In genomic region chr10:32348297-32349198, GRCh38 we compare ENCODE assay signal across 9 cellular contexts. TPM values are rescaled to one million over a fixed set of nuclear protein-coding genes. Genes with fewer than 3 reads are reported as not detected.
A peak's percentile ranks its signal among the peaks of the same experiment; 100 is the strongest.
DNase-seq lines count a peak whose midpoint lies in the region; ATAC-seq and TF ChIP-seq lines count a peak whose summit lies in the region.
"Had no signal": no experiment of that assay in that cellular context is flagged by ENCODE, and none has a peak within 500 bp of the region (broad histone marks: within the 10 kb centered on the region; RNA-seq: fewer than 3 reads in every experiment).

No MANE protein-coding gene starts in this region.

- no peaks in the 10 kb centered on the region for H4K20me1 ChIP-seq in KMS-11 (ENCODE audit: insufficient read depth)

- H3K27ac ChIP-seq in KMS-11, result no peak overlapping the region

- no peak for ATAC-seq in central memory CD8-positive, alpha-beta T cell (replicated peaks; ENCODE audit: extremely low read depth, poor library complexity, severe bottlenecking)
- ATAC-seq in mucosa of descending colon, result no peak
- ATAC-seq in left cardiac atrium, result no peak
- no peak for ATAC-seq in HG02840 (IDR thresholded peaks at IDR 0.05; ENCODE audit: low FRiP score, unreplicated experiment)

- CTCF ChIA-PET in Caco-2 (lab: Charles Lee), result interaction anchor here (0.8 kb wide), 1 partner anchor 138 kb away, joined by 3 read pairs; no protein-coding TSS in a partner anchor

- H3K79me2 ChIP-seq in KMS-11 (ENCODE audit: insufficient read depth, low read depth), result peaks cover 30% of the 10 kb centered on the region

- no peaks in the 10 kb centered on the region for H3K27me3 ChIP-seq in Caco-2 (replicated peaks; ENCODE audit: control insufficient read depth, insufficient read depth, low read length)
- no peaks in the 10 kb centered on the region for H3K27me3 ChIP-seq in KMS-11 (ENCODE audit: insufficient read depth, low read depth)
- H3K27me3 ChIP-seq: uterus had no signal

- no TSS peak for BruUV-seq in Caco-2 (replicated peaks; lab: Mats Ljungman, UMichigan)

- no peak overlapping the region for H2AFZ ChIP-seq in KMS-11 (ENCODE audit: low read depth)

- H3K9ac ChIP-seq in KMS-11, result no peak overlapping the region; the same call in 1 of the 2 replicates

- H3K27me3 Mint-ChIP-seq in Caco-2 (ENCODE audit: insufficient read depth, unreplicated experiment) (no peaks in the 10 kb centered on the region), neural crest cell (ENCODE audit: low read depth) (no peaks in the 10 kb centered on the region)
- H3K27me3 Mint-ChIP-seq in central memory CD8-positive, alpha-beta T cell, result no peaks in the 10 kb centered on the region

- H3K9me3 Mint-ChIP-seq in Caco-2 (ENCODE audit: unreplicated experiment) (no peaks in the 10 kb centered on the region), neural crest cell (no peaks in the 10 kb centered on the region)
- no peaks in the 10 kb centered on the region for H3K9me3 Mint-ChIP-seq in central memory CD8-positive, alpha-beta T cell

- POLR2A ChIA-PET in Caco-2 (lab: Charles Lee), result no interaction called here

- H3K9me3 ChIP-seq in Caco-2, result no peaks in the 10 kb centered on the region
- H3K9me3 ChIP-seq in mucosa of descending colon, result no peaks in the 10 kb centered on the region
- H3K9me3 ChIP-seq: uterus had no signal

- H3K4me3 ChIP-seq in Caco-2 (ENCODE audit: low read depth, low read length) (no peak overlapping the region), KMS-11 (IDR thresholded peaks at IDR 0.05; ENCODE audit: insufficient read depth, low read depth, low read length) (no peak overlapping the region), mucosa of descending colon (no peak overlapping the region)

- no peak for TF ChIP-seq CTCF in Caco-2 (IDR thresholded peaks at IDR 0.05; ENCODE audit: insufficient read depth in 1 of 2, low read depth in 1 of 2, low read length in 1 of 2, severe bottlenecking in 1 of 2, unreplicated experiment in 1 of 2)
- TF ChIP-seq CTCF in KMS-11 (conservative IDR thresholded peaks at IDR 0.05; ENCODE audit: low read depth, low read length), result no peak
- no peak for TF ChIP-seq CTCF in neural crest cell (conservative IDR thresholded peaks at IDR 0.05)
- no peak for TF ChIP-seq CTCF in mucosa of descending colon (IDR thresholded peaks at IDR 0.05)

- no peaks in the 10 kb centered on the region for H3K36me3 ChIP-seq in Caco-2 (ENCODE audit: control insufficient read depth, insufficient read depth, low read length)
- peaks cover 7% of the 10 kb centered on the region; the same call in 1 of the 2 replicates for H3K36me3 ChIP-seq in KMS-11 (ENCODE audit: insufficient read depth)
- H3K36me3 ChIP-seq in mucosa of descending colon (ENCODE audit: low read depth), result no peaks in the 10 kb centered on the region
- H3K36me3 ChIP-seq: uterus had no signal

- H3K4me1 Mint-ChIP-seq in Caco-2 (ENCODE audit: low read depth, unreplicated experiment) (peaks cover 50% of the 10 kb centered on the region), neural crest cell (peaks cover 47% of the 10 kb centered on the region)
- peaks cover 60% of the 10 kb centered on the region for H3K4me1 Mint-ChIP-seq in central memory CD8-positive, alpha-beta T cell

- DNase-seq in Caco-2 (no peak), neural crest cell (ENCODE audit: low read depth, low spot score) (no peak), mucosa of descending colon (no peak), left cardiac atrium (no peak), HUDEP-2 (lab: John Stamatoyannopoulos, UW; ENCODE audit: unreplicated experiment in 76 of 76) (no peak)
- DNase-seq in central memory CD8-positive, alpha-beta T cell (ENCODE audit: low spot score in 2 of 2), result no peak
- DNase-seq: uterus had no signal

- H3K27ac Mint-ChIP-seq in Caco-2 (ENCODE audit: unreplicated experiment), result peak overlapping the region; percentile 100
- H3K27ac Mint-ChIP-seq in central memory CD8-positive, alpha-beta T cell (ENCODE audit: low read depth), result peak overlapping the region; percentile 95
- no peak overlapping the region for H3K27ac Mint-ChIP-seq in neural crest cell (ENCODE audit: unreplicated experiment)

- peak overlapping the region; percentile 56 for H3K4me2 ChIP-seq in KMS-11

- intact Hi-C loops in Caco-2 (cut with micrococcal nuclease; ENCODE audit: unreplicated experiment), result loop anchor here (5.0 kb wide), 3 partner anchors 291 to 609 kb away; partner anchors contain the start of genes ARHGAP12, ITGB1 and KIF5B
- intact Hi-C loops in mucosa of descending colon (cut with DNase I, micrococcal nuclease), result loop anchor here (10.0 kb wide), 2 partner anchors 94 to 154 kb away; no protein-coding TSS in a partner anchor
- intact Hi-C loops in left cardiac atrium (cut with DNase I), result loop anchor here in 1 of 2 donors (5.0 kb wide), 1 partner anchor 91 kb away; no protein-coding TSS in a partner anchor

- H3K4me3 Mint-ChIP-seq in Caco-2 (ENCODE audit: unreplicated experiment) (peak overlapping the region; percentile 89), neural crest cell (peak overlapping the region; percentile 63)
- H3K4me3 Mint-ChIP-seq in central memory CD8-positive, alpha-beta T cell, result peak overlapping the region; percentile 92

- H3K4me1 ChIP-seq in Caco-2, result peaks cover 58% of the 10 kb centered on the region
- H3K4me1 ChIP-seq in KMS-11 (ENCODE audit: low read depth, poor library complexity, severe bottlenecking), result peaks cover 23% of the 10 kb centered on the region
- peaks cover 50% of the 10 kb centered on the region for H3K4me1 ChIP-seq in mucosa of descending colon (ENCODE audit: low read depth)

- H3K36me3 Mint-ChIP-seq in Caco-2 (ENCODE audit: insufficient read depth, unreplicated experiment) (peaks cover 49% of the 10 kb centered on the region), neural crest cell (ENCODE audit: low read depth) (no peaks in the 10 kb centered on the region)
- peaks cover 37% of the 10 kb centered on the region for H3K36me3 Mint-ChIP-seq in central memory CD8-positive, alpha-beta T cell (ENCODE audit: insufficient read depth)

RNA-seq across cellular contexts. Expression of gene EPC1, which starts 1.6 kb away (rescaled TPM):
- total RNA-seq in Caco-2 (2022) (36.6 and 37.3 TPM in 2 replicates), neural crest cell (44.4 and 48.4 TPM in 2 replicates), mucosa of descending colon (10 to 100 TPM; 33.7 to 47.9 (median 46.9) TPM), left cardiac atrium (10 to 100 TPM; 21.0 to 23.0 TPM)
